15 cellular contexts compared by ENCODE assay signal in the genomic region with DNA sequence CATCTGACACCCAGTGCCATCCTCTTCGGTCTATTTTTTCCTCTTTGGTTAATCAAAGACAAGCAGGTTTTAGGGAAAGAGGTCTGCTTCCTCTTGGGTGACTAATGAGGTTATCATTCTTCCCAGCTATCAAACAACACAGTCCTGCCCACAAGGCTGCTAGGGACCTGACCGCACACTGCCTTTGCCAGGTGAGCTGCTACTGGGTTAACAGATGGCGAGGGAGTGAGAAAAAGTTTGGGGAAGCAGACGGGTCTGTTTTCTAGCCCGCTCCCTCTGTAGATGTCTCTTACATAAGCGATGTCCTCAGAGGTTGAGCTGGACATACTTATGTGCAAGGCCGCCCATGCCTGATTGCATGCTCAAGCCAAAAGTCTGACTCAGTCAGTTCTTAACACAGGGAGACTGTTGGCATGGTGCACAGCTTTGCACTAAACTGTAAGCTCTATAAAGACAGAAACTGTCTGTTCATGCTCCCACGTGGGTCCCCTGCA.
DNase-seq lines count a peak whose midpoint lies in the region; ATAC-seq and TF ChIP-seq lines count a peak whose summit lies in the region.
"Had no signal": no experiment of that assay in that cellular context is flagged by ENCODE, and none has a peak within 500 bp of the region (broad histone marks: within the 10 kb centered on the region; RNA-seq: fewer than 3 reads in every experiment).

No MANE protein-coding gene starts in this region.

- peak; percentile 43 for DNase-seq in Calu3
- DNase-seq in KBM-7 = peak; percentile 3
- peak; percentile 38 for DNase-seq in astrocyte of the hippocampus (ENCODE audit: low read depth, low spot score)
- no peak for DNase-seq in natural killer cell
- no peak for DNase-seq in activated CD4-positive, CD25-positive, alpha-beta regulatory T cell (lab: John Stamatoyannopoulos, UW)
- DNase-seq in occipital lobe (lab: John Stamatoyannopoulos, UW) = no peak
- DNase-seq: activated CD4-positive, alpha-beta memory T cell treated with anti-CD3 and anti-CD28 coated beads for 36 hours; activated T-cell treated with anti-CD3 and anti-CD28 coated beads, Interleukin-2, amount 50 U/mL, for 4 hours; heart left ventricle; NCI-H1048; SK-N-SH; stimulated activated CD4-positive, alpha-beta T cell treated with anti-CD3 and anti-CD28 coated beads, Interleukin-2, amount 100 ng/mL, for 48 hours; substantia nigra had no signal

- in situ Hi-C loops in KBM-7 (cut with MboI; ENCODE audit: low pct_unique_long_range_greater_than_20kb, low sequenced_read_pairs) = no loop called here

- H3K9me3 Mint-ChIP-seq in Calu3 (ENCODE audit: low read depth, unreplicated experiment) (peaks cover 5% of the 10 kb centered on the region), natural killer cell (no peaks in the 10 kb centered on the region)
- H3K9me3 Mint-ChIP-seq: activated CD4-positive, alpha-beta memory T cell treated with anti-CD3 and anti-CD28 coated beads for 36 hours; activated T-cell treated with anti-CD3 and anti-CD28 coated beads, Interleukin-2, amount 50 U/mL, for 4 hours had no signal

- H3K27me3 Mint-ChIP-seq in Calu3 (ENCODE audit: unreplicated experiment) (peaks cover 13% of the 10 kb centered on the region), natural killer cell (ENCODE audit: low read depth in 2 of 2) (no peaks in the 10 kb centered on the region)

- CTCF ChIA-PET in Calu3 (lab: Charles Lee) = interaction anchor here (0.5 to 0.6 kb wide), 2 partner anchors 34 to 53 kb away, joined by 3 to 5 read pairs; no protein-coding TSS in a partner anchor

- no peak for TF ChIP-seq CTCF in Calu3 (IDR thresholded peaks at IDR 0.05; ENCODE audit: unreplicated experiment)
- TF ChIP-seq CTCF in natural killer cell (IDR thresholded peaks at IDR 0.05) = no peak

- H3K4me1 Mint-ChIP-seq in Calu3 (ENCODE audit: low read depth, unreplicated experiment) (peaks cover 33% of the 10 kb centered on the region), natural killer cell (peaks cover 67 to 71% of the 10 kb centered on the region in 2 donors)

- H3K36me3 Mint-ChIP-seq in Calu3 (ENCODE audit: insufficient read depth, unreplicated experiment) (peaks cover 4% of the 10 kb centered on the region), natural killer cell (no peaks in the 10 kb centered on the region)
- H3K36me3 Mint-ChIP-seq: activated CD4-positive, alpha-beta memory T cell treated with anti-CD3 and anti-CD28 coated beads for 36 hours had no signal

- H3K4me3 Mint-ChIP-seq in Calu3 (ENCODE audit: low read depth, unreplicated experiment) (peak overlapping the region; percentile 5), natural killer cell (peak overlapping the region; percentile 60)
- H3K4me3 Mint-ChIP-seq: activated CD4-positive, alpha-beta memory T cell treated with anti-CD3 and anti-CD28 coated beads for 36 hours; activated T-cell treated with anti-CD3 and anti-CD28 coated beads, Interleukin-2, amount 50 U/mL, for 4 hours had no signal

- intact Hi-C loops in Calu3 (cut with micrococcal nuclease; ENCODE audit: unreplicated experiment) (no loop called here), natural killer cell (cut with micrococcal nuclease) (no loop called here)

- no peak overlapping the region for H3K27ac Mint-ChIP-seq in Calu3 (ENCODE audit: unreplicated experiment)
- H3K27ac Mint-ChIP-seq in natural killer cell = peak overlapping the region; percentile 68 to 79
- H3K27ac Mint-ChIP-seq: activated CD4-positive, alpha-beta memory T cell treated with anti-CD3 and anti-CD28 coated beads for 36 hours had no signal

- no TSS peak for BruUV-seq in Calu3 (replicated peaks; lab: Mats Ljungman, UMichigan)

- ATAC-seq in natural killer cell (peak in 2 of 3 donors; percentile 50 to 55), GM19463 (IDR thresholded peaks at IDR 0.05; ENCODE audit: unreplicated experiment) (no peak)
- ATAC-seq: activated T-cell treated with anti-CD3 and anti-CD28 coated beads, Interleukin-2, amount 50 U/mL, for 4 hours; HCT116; heart left ventricle had no signal

Comparison
In these comparisons a context has a peak if more than half of its experiments do, and no peak if none do; other contexts are left out.
1. DNase-seq: peak in Calu3 (single experiment), KBM-7 (single experiment) and astrocyte of the hippocampus (single experiment); none in natural killer cell (single experiment), activated CD4-positive, CD25-positive, alpha-beta regulatory T cell (0 of 4) and occipital lobe (single experiment).